Comparison of ENCODE assay signal across 11 cellular contexts in genomic region chr13:73223372-73223781, GRCh38.
A peak's percentile ranks its signal among the peaks of the same experiment; 100 is the strongest.
DNase-seq lines count a peak whose midpoint lies in the region; ATAC-seq and TF ChIP-seq lines count a peak whose summit lies in the region.
"Had no signal": no experiment of that assay in that cellular context is flagged by ENCODE, and none has a peak within 500 bp of the region (broad histone marks: within the 10 kb centered on the region; RNA-seq: fewer than 3 reads in every experiment).

No MANE protein-coding gene starts in this region.

- H3K4me3 ChIP-seq in astrocyte of the spinal cord (ENCODE audit: low read depth, low read length), result no peak overlapping the region
- H3K4me3 ChIP-seq in upper lobe of left lung, result no peak overlapping the region
- H3K4me3 ChIP-seq: SK-N-MC had no signal

- TF ChIP-seq POLR2A in upper lobe of left lung (IDR thresholded peaks at IDR 0.05), result no peak

- peak; percentile 35 for DNase-seq in astrocyte of the spinal cord (ENCODE audit: low read depth, low spot score)
- no peak for DNase-seq in upper lobe of left lung
- DNase-seq in Ammon's horn (ENCODE audit: low spot score), result no peak
- DNase-seq in mucosa of gallbladder (ENCODE audit: low spot score), result no peak
- DNase-seq: GF-D8, Karpas-422, substantia nigra had no signal

- H3K36me3 ChIP-seq in upper lobe of left lung, result no peaks in the 10 kb centered on the region

- no peaks in the 10 kb centered on the region for H3K4me1 ChIP-seq in upper lobe of left lung

- no peaks in the 10 kb centered on the region for H3K9me3 ChIP-seq in upper lobe of left lung

- peak; percentile 99 for ATAC-seq in GM18907 (IDR thresholded peaks at IDR 0.05; ENCODE audit: unreplicated experiment)
- peak; percentile 90 for ATAC-seq in GM21515 (IDR thresholded peaks at IDR 0.05; ENCODE audit: unreplicated experiment)
- ATAC-seq in HG03354 (IDR thresholded peaks at IDR 0.05; ENCODE audit: poor library complexity, severe bottlenecking, unreplicated experiment), result peak; percentile 91
- ATAC-seq in upper lobe of left lung (ENCODE audit: low FRiP score in 2 of 2), result no peak

- H3K27me3 ChIP-seq in upper lobe of left lung, result no peaks in the 10 kb centered on the region

- 67 to 85% methylated on average over 5 of the region's 5 CpGs for WGBS in upper lobe of left lung, 2 donors

- TF ChIP-seq EP300 in upper lobe of left lung (IDR thresholded peaks at IDR 0.05), result no peak

- TF ChIP-seq CTCF in astrocyte of the spinal cord (IDR thresholded peaks at IDR 0.05; ENCODE audit: low read depth, low read length), result no peak
- TF ChIP-seq CTCF in upper lobe of left lung (IDR thresholded peaks at IDR 0.05), result no peak

- no peak overlapping the region for H3K27ac ChIP-seq in upper lobe of left lung
- H3K27ac ChIP-seq: SK-N-MC had no signal

- in situ Hi-C loops in astrocyte of the spinal cord (cut with HindIII; ENCODE audit: low sequenced_read_pairs), result no loop called here

Comparison
In these comparisons a context has a peak if more than half of its experiments do, and no peak if none do; other contexts are left out.
1. ATAC-seq: peak in GM18907 (single experiment), GM21515 (single experiment) and HG03354 (single experiment); none in upper lobe of left lung (0 of 2).